11 cellular contexts compared by ENCODE assay signal in the genomic region with DNA sequence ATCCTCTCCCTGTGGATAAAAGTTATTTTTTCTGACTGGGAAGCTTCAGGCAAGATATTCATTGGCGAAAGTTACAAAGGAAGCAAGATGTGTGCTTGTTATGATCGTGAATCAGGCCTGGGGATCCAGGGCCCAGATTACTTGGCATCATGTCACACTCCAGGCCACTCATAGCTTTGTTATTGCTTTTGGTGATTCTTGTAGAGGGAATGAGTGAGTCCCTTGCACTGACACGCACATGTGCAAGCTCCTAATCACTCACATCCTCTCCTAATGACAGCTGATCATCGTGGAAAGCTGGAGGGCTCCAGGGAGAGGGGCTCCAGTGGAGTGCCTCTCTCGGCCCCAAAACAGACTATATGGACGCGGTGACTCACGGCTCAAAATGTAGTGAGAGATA.
DNase-seq lines count a peak whose midpoint lies in the region; FAIRE-seq and TF ChIP-seq lines count a peak whose summit lies in the region.
"Had no signal": no experiment of that assay in that cellular context is flagged by ENCODE, and none has a peak within 500 bp of the region (broad histone marks: within the 10 kb centered on the region; RNA-seq: fewer than 3 reads in every experiment).

No MANE protein-coding gene starts in this region.

- peaks cover 32% of the 10 kb centered on the region for H3K4me1 Mint-ChIP-seq in type B pancreatic cell (ENCODE audit: unreplicated experiment)

- H3K4me1 ChIP-seq in tibial artery: peaks cover 0 to 31% (median 12%) of the 10 kb centered on the region in 4 donors

- H3K4me3 Mint-ChIP-seq in type B pancreatic cell: no peak overlapping the region
- H3K4me3 Mint-ChIP-seq: stimulated activated naive CD8-positive, alpha-beta T cell treated with anti-CD3 and anti-CD28 coated beads, Interleukin-15, Interleukin-2, amounts not matched to agents 100 ng/mL and 50 ng/mL, for 24 hours had no signal

- H3K9me3 ChIP-seq in tibial artery: no peaks in the 10 kb centered on the region

- H3K36me3 ChIP-seq in bronchial epithelial cell (ENCODE audit: control insufficient read depth, insufficient read depth, low read length) (no peaks in the 10 kb centered on the region), tibial artery (no peaks in the 10 kb centered on the region)

- no peaks in the 10 kb centered on the region for H3K27me3 ChIP-seq in bronchial epithelial cell (ENCODE audit: control insufficient read depth, insufficient read depth, low read length)
- no peaks in the 10 kb centered on the region for H3K27me3 ChIP-seq in tibial artery

- peaks cover 3% of the 10 kb centered on the region for H3K36me3 Mint-ChIP-seq in type B pancreatic cell

- FAIRE-seq in bronchial epithelial cell (lab: Jason Lieb, UNC): no peak
- FAIRE-seq: endometrium had no signal

- H3K4me3 ChIP-seq in bronchial epithelial cell (ENCODE audit: low read depth, low read length): no peak overlapping the region
- H3K4me3 ChIP-seq in tibial artery: no peak overlapping the region

- peak overlapping the region; percentile 10 to 50 for H3K27ac ChIP-seq in tibial artery
- H3K27ac ChIP-seq in caudate nucleus (ENCODE audit: low read depth, low read length): no peak overlapping the region

- peaks cover 5% of the 10 kb centered on the region for H3K9me3 Mint-ChIP-seq in type B pancreatic cell
- H3K9me3 Mint-ChIP-seq: stimulated activated naive CD8-positive, alpha-beta T cell treated with anti-CD3 and anti-CD28 coated beads, Interleukin-15, Interleukin-2, amounts not matched to agents 100 ng/mL and 50 ng/mL, for 24 hours had no signal

- H3K27ac Mint-ChIP-seq in type B pancreatic cell: no peak overlapping the region
- H3K27ac Mint-ChIP-seq: stimulated activated naive CD8-positive, alpha-beta T cell treated with anti-CD3 and anti-CD28 coated beads, Interleukin-15, Interleukin-2, amounts not matched to agents 100 ng/mL and 50 ng/mL, for 24 hours had no signal

- H3K27me3 Mint-ChIP-seq in type B pancreatic cell: no peaks in the 10 kb centered on the region
- H3K27me3 Mint-ChIP-seq: stimulated activated naive CD8-positive, alpha-beta T cell treated with anti-CD3 and anti-CD28 coated beads, Interleukin-15, Interleukin-2, amounts not matched to agents 100 ng/mL and 50 ng/mL, for 24 hours had no signal

- TF ChIP-seq CTCF in bronchial epithelial cell (IDR thresholded peaks at IDR 0.05; ENCODE audit: insufficient read depth, low read length, severe bottlenecking): no peak
- TF ChIP-seq CTCF in tibial artery (IDR thresholded peaks at IDR 0.05): no peak
- no peak for TF ChIP-seq CTCF in type B pancreatic cell (conservative IDR thresholded peaks at IDR 0.05)

- intact Hi-C loops in tibial artery (cut with DNase I; ENCODE audit: low total_unique reads): no loop called here
- intact Hi-C loops in head of caudate nucleus (cut with DNase I): no loop called here

- DNase-seq in HT1080 (ENCODE audit: low read depth) (peak; percentile 87), bronchial epithelial cell (ENCODE audit: low read depth) (peak; percentile 70), islet precursor cell (peak; percentile 74), tibial artery (peak; percentile 78 to 80), head of caudate nucleus (no peak), type B pancreatic cell (ENCODE audit: extremely low spot score, unreplicated experiment) (no peak), SHP77 (lab: John Stamatoyannopoulos, UW) (no peak), caudate nucleus (lab: John Stamatoyannopoulos, UW) (no peak)
- DNase-seq: NCI-H1417 had no signal

Comparison
In these comparisons a context has a peak if more than half of its experiments do, and no peak if none do; other contexts are left out.
1. DNase-seq: peak in HT1080 (single experiment), bronchial epithelial cell (single experiment), islet precursor cell (single experiment) and tibial artery (2 of 2); none in head of caudate nucleus (0 of 42), type B pancreatic cell (single experiment), SHP77 (0 of 2) and caudate nucleus (0 of 61).